ENCODE assay signal across 12 cellular contexts in genomic region chr13:114134111-114134943, GRCh38. TPM values are rescaled to one million over a fixed set of nuclear protein-coding genes. Genes with fewer than 3 reads are reported as not detected.
DNase-seq lines count a peak whose midpoint lies in the region; ATAC-seq and TF ChIP-seq lines count a peak whose summit lies in the region.
"Had no signal": no experiment of that assay in that cellular context is flagged by ENCODE, and none has a peak within 500 bp of the region (broad histone marks: within the 10 kb centered on the region; RNA-seq: fewer than 3 reads in every experiment).

No MANE protein-coding gene starts in this region.

- peak overlapping the region; percentile 25 to 68 for H3K4me3 Mint-ChIP-seq in activated T-cell treated with anti-CD3 and anti-CD28 coated beads, Interleukin-2, amount 50 U/mL, for 72 hours
- peak overlapping the region; percentile 55 for H3K4me3 Mint-ChIP-seq in glutamatergic neuron (ENCODE audit: unreplicated experiment)

- 59% methylated on average over 21 of the region's 21 CpGs for WGBS in hepatocyte (ENCODE audit: low lambda C conversion rate, missing lambda C conversion rate)

- peaks cover 7 to 11% of the 10 kb centered on the region in 2 donors for H3K36me3 Mint-ChIP-seq in activated T-cell treated with anti-CD3 and anti-CD28 coated beads, Interleukin-2, amount 50 U/mL, for 72 hours (ENCODE audit: insufficient read depth in 2 of 2)
- peaks cover 3% of the 10 kb centered on the region for H3K36me3 Mint-ChIP-seq in glutamatergic neuron (ENCODE audit: unreplicated experiment)

- H3K27ac Mint-ChIP-seq in activated T-cell treated with anti-CD3 and anti-CD28 coated beads, Interleukin-2, amount 50 U/mL, for 72 hours, result peak overlapping the region; percentile 0
- peak overlapping the region; percentile 45 for H3K27ac Mint-ChIP-seq in glutamatergic neuron (ENCODE audit: unreplicated experiment)

- H3K9me3 ChIP-seq in SJCRH30 (replicated peaks) (no peaks in the 10 kb centered on the region), thoracic aorta (no peaks in the 10 kb centered on the region), hepatocyte (ENCODE audit: low read depth) (no peaks in the 10 kb centered on the region)

- H3K4me2 ChIP-seq in hepatocyte, result no peak overlapping the region

- H3K27ac ChIP-seq in SJCRH30 (no peak overlapping the region), thoracic aorta (peak overlapping the region; percentile 41 to 49), hepatocyte (no peak overlapping the region)

- no peaks in the 10 kb centered on the region for H3K36me3 ChIP-seq in SJCRH30
- H3K36me3 ChIP-seq in thoracic aorta, result no peaks in the 10 kb centered on the region
- H3K36me3 ChIP-seq in hepatocyte (replicated peaks; ENCODE audit: insufficient read depth, low read depth), result no peaks in the 10 kb centered on the region

- H3K9me3 Mint-ChIP-seq in activated T-cell treated with anti-CD3 and anti-CD28 coated beads, Interleukin-2, amount 50 U/mL, for 72 hours, result no peaks in the 10 kb centered on the region
- H3K9me3 Mint-ChIP-seq in glutamatergic neuron (ENCODE audit: unreplicated experiment), result peaks cover 27% of the 10 kb centered on the region

- peaks cover 2% of the 10 kb centered on the region for H4K20me1 ChIP-seq in hepatocyte (ENCODE audit: insufficient read depth, poor library complexity, severe bottlenecking)

- no peak for DNase-seq in activated T-cell treated with anti-CD3 and anti-CD28 coated beads, Interleukin-2, amount 50 U/mL, for 72 hours
- no peak for DNase-seq in activated T-cell treated with anti-CD3 and anti-CD28 coated beads, Interleukin-2, amount 50 U/mL, for 48 hours
- DNase-seq in SJCRH30 (peak; percentile 53 to 71), glutamatergic neuron (no peak), thoracic aorta (ENCODE audit: low spot score) (no peak), midbrain (lab: John Stamatoyannopoulos, UW) (no peak), hepatocyte (ENCODE audit: low spot score) (no peak)
- DNase-seq: DND-41, occipital lobe had no signal

- no peaks in the 10 kb centered on the region for H3K27me3 Mint-ChIP-seq in activated T-cell treated with anti-CD3 and anti-CD28 coated beads, Interleukin-2, amount 50 U/mL, for 72 hours (ENCODE audit: low read depth)
- H3K27me3 Mint-ChIP-seq in glutamatergic neuron (ENCODE audit: unreplicated experiment), result peaks cover 21% of the 10 kb centered on the region

- H2AFZ ChIP-seq in hepatocyte, result no peak overlapping the region

- H3K4me1 Mint-ChIP-seq in activated T-cell treated with anti-CD3 and anti-CD28 coated beads, Interleukin-2, amount 50 U/mL, for 72 hours (ENCODE audit: low read depth), result peaks cover 29% of the 10 kb centered on the region
- H3K4me1 Mint-ChIP-seq in glutamatergic neuron (ENCODE audit: low read depth, unreplicated experiment), result peaks cover 28% of the 10 kb centered on the region

- no peak for ATAC-seq in activated T-cell treated with anti-CD3 and anti-CD28 coated beads, Interleukin-2, amount 50 U/mL, for 72 hours (replicated peaks in 1 of 2)
- ATAC-seq in thoracic aorta (ENCODE audit: insufficient number of reproducible peaks, low FRiP score, low read depth) (no peak), HG02610 (IDR thresholded peaks at IDR 0.05; ENCODE audit: unreplicated experiment) (no peak)
- ATAC-seq: HCT116 had no signal

- H3K27me3 ChIP-seq in SJCRH30, result no peaks in the 10 kb centered on the region
- no peaks in the 10 kb centered on the region for H3K27me3 ChIP-seq in thoracic aorta (replicated peaks; ENCODE audit: insufficient read depth)
- H3K27me3 ChIP-seq in hepatocyte, result peaks cover 18% of the 10 kb centered on the region

- H3K9me2 ChIP-seq in hepatocyte (replicated peaks; ENCODE audit: insufficient read depth), result no peaks in the 10 kb centered on the region

- peaks cover 5% of the 10 kb centered on the region for H3K79me2 ChIP-seq in hepatocyte

- peaks cover 12% of the 10 kb centered on the region; the same call in 1 of the 2 replicates for H3K4me1 ChIP-seq in SJCRH30
- peaks cover 13 to 17% of the 10 kb centered on the region in 2 donors for H3K4me1 ChIP-seq in thoracic aorta (ENCODE audit: control insufficient read depth in 1 of 2, low read depth in 2 of 2)
- H3K4me1 ChIP-seq in hepatocyte (ENCODE audit: insufficient read depth), result peaks cover 23% of the 10 kb centered on the region

- TF ChIP-seq CTCF in glutamatergic neuron (IDR thresholded peaks at IDR 0.05; ENCODE audit: partially characterized antibody, unreplicated experiment), result no peak
- TF ChIP-seq CTCF in thoracic aorta (IDR thresholded peaks at IDR 0.05), result no peak
- TF ChIP-seq CTCF in hepatocyte (IDR thresholded peaks at IDR 0.05; ENCODE audit: poor library complexity), result no peak

- peak overlapping the region; percentile 39 for H3K4me3 ChIP-seq in SJCRH30
- no peak overlapping the region for H3K4me3 ChIP-seq in thoracic aorta
- H3K4me3 ChIP-seq in hepatocyte, result no peak overlapping the region

RNA-seq across cellular contexts. Expression of gene RASA3, which starts 1.9 kb away (rescaled TPM):
- total RNA-seq in activated T-cell treated with anti-CD3 and anti-CD28 coated beads, Interleukin-2, amount 50 U/mL, for 72 hours, result 10 to 100 TPM; 39.2 to 48.9 TPM
- total RNA-seq in SJCRH30 (2014; rRNA removed; shearing (Covaris generic)), result 18.6 and 20.5 TPM in 2 replicates
- total RNA-seq in glutamatergic neuron (ENCODE audit: unreplicated experiment) (15.2 TPM), thoracic aorta (10 to 100 TPM; 38.9 to 48.6 TPM), hepatocyte (4.3 and 6.1 TPM in 2 replicates)
- polyA plus RNA-seq in hepatocyte, result 5.6 and 5.8 TPM in 2 replicates

RNA-seq across cellular contexts. Expression of gene CFAP97D2, which starts 44.7 kb away (rescaled TPM):
- 1 to 10 TPM in 1 of 2 donors, under 1 TPM in 1; 0.36 to 1.1 TPM for total RNA-seq in activated T-cell treated with anti-CD3 and anti-CD28 coated beads, Interleukin-2, amount 50 U/mL, for 72 hours
- 0.58 and 0.71 TPM in 2 replicates for total RNA-seq in SJCRH30 (2014; rRNA removed; shearing (Covaris generic))
- not detected for total RNA-seq in glutamatergic neuron (ENCODE audit: unreplicated experiment)
- not detected for total RNA-seq in thoracic aorta
- total RNA-seq in hepatocyte, result not detected in 2 replicates
- polyA plus RNA-seq in hepatocyte, result not detected in 2 replicates
- total RNA-seq: activated CD8-positive, alpha-beta memory T cell treated with anti-CD3 and anti-CD28 coated beads for 36 hours; occipital lobe had no signal

Comparison
In these comparisons a context has a peak if more than half of its experiments do, and no peak if none do; other contexts are left out.
1. DNase-seq: peak in SJCRH30 (2 of 2); none in activated T-cell treated with anti-CD3 and anti-CD28 coated beads, Interleukin-2, amount 50 U/mL, for 72 hours (0 of 2), activated T-cell treated with anti-CD3 and anti-CD28 coated beads, Interleukin-2, amount 50 U/mL, for 48 hours (0 of 2), glutamatergic neuron (single experiment), thoracic aorta (single experiment), midbrain (single experiment) and hepatocyte (single experiment).
2. H3K27ac ChIP-seq: peak in thoracic aorta (2 of 2); none in SJCRH30 (single experiment) and hepatocyte (single experiment).